10 cellular contexts compared by ENCODE assay signal in genomic region chr4:69910016-69910782, GRCh38. TPM values are rescaled to one million over a fixed set of nuclear protein-coding genes. Genes with fewer than 3 reads are reported as not detected.
DNase-seq lines count a peak whose midpoint lies in the region; ATAC-seq and TF ChIP-seq lines count a peak whose summit lies in the region.
"Had no signal": no experiment of that assay in that cellular context is flagged by ENCODE, and none has a peak within 500 bp of the region (broad histone marks: within the 10 kb centered on the region; RNA-seq: fewer than 3 reads in every experiment).

No MANE protein-coding gene starts in this region.

- no peak for TF ChIP-seq CTCF in glutamatergic neuron (IDR thresholded peaks at IDR 0.05; ENCODE audit: partially characterized antibody, unreplicated experiment)

- H4K8ac ChIP-seq in mesenchymal stem cell (ENCODE audit: low read length) (no peak overlapping the region), neuronal stem cell (ENCODE audit: low read depth, low read length) (no peak overlapping the region)

- H3K4me1 ChIP-seq in mesenchymal stem cell (ENCODE audit: control insufficient read depth, insufficient read depth, low read depth, low read length): no peaks in the 10 kb centered on the region
- no peaks in the 10 kb centered on the region for H3K4me1 ChIP-seq in neuronal stem cell (ENCODE audit: control insufficient read depth in 2 of 2, insufficient read depth in 1 of 2, low read depth in 1 of 2, low read length in 2 of 2)
- H3K4me1 ChIP-seq: thyroid gland had no signal

- H4K91ac ChIP-seq in mesenchymal stem cell (ENCODE audit: low read length) (no peak overlapping the region), neuronal stem cell (ENCODE audit: low read depth, low read length, poor library complexity) (no peak overlapping the region)

- H2BK5ac ChIP-seq in mesenchymal stem cell (ENCODE audit: low read depth, low read length, poor library complexity, severe bottlenecking) (no peak overlapping the region), neuronal stem cell (ENCODE audit: low read length) (no peak overlapping the region)

- H3K4me2 ChIP-seq in mesenchymal stem cell (ENCODE audit: low read length, poor library complexity, severe bottlenecking) (no peak overlapping the region), neuronal stem cell (ENCODE audit: insufficient read depth, low read length, poor library complexity, severe bottlenecking) (no peak overlapping the region)

- no peak overlapping the region for H3K4ac ChIP-seq in mesenchymal stem cell (ENCODE audit: low read depth in 1 of 2, low read length in 2 of 2)
- no peak overlapping the region for H3K4ac ChIP-seq in neuronal stem cell (ENCODE audit: low read length)

- H2AK5ac ChIP-seq in mesenchymal stem cell (ENCODE audit: low read length, severe bottlenecking) (no peak overlapping the region), neuronal stem cell (ENCODE audit: low read depth, low read length) (no peak overlapping the region)

- WGBS in mesenchymal stem cell: 100% methylated on average over 1 of the region's 2 CpGs
- WGBS in neuronal stem cell (ENCODE audit: extremely low coverage in 2 of 2, insufficient read length in 2 of 2, insufficient replicate concordance in 1 of 2), 2 donors: no CpG with 5 or more reads among the region's 2 CpGs

- H3K4me3 Mint-ChIP-seq in glutamatergic neuron (ENCODE audit: unreplicated experiment): no peak overlapping the region
- H3K4me3 Mint-ChIP-seq: T-helper 17 cell had no signal

- no peak overlapping the region for H3K27ac Mint-ChIP-seq in glutamatergic neuron (ENCODE audit: unreplicated experiment)
- H3K27ac Mint-ChIP-seq: T-helper 17 cell had no signal

- H3K27me3 ChIP-seq in mesenchymal stem cell (ENCODE audit: control insufficient read depth in 1 of 2, insufficient read depth in 1 of 2, low read length in 2 of 2): no peaks in the 10 kb centered on the region
- H3K27me3 ChIP-seq in neuronal stem cell (ENCODE audit: control insufficient read depth in 3 of 3, insufficient read depth in 3 of 3, low read depth in 1 of 3, low read length in 3 of 3): no peaks in the 10 kb centered on the region
- H3K27me3 ChIP-seq: thyroid gland had no signal

- H3K36me3 Mint-ChIP-seq in glutamatergic neuron (ENCODE audit: unreplicated experiment): no peaks in the 10 kb centered on the region

- no peak overlapping the region for H3K4me3 ChIP-seq in mesenchymal stem cell (ENCODE audit: insufficient read depth in 1 of 2, low read depth in 1 of 2, low read length in 2 of 2)
- no peak overlapping the region for H3K4me3 ChIP-seq in neuronal stem cell (ENCODE audit: low read length in 2 of 2)
- H3K4me3 ChIP-seq: thyroid gland had no signal

- no peaks in the 10 kb centered on the region for H3K9me3 ChIP-seq in mesenchymal stem cell (ENCODE audit: control insufficient read depth, low read length)
- no peaks in the 10 kb centered on the region for H3K9me3 ChIP-seq in neuronal stem cell (replicated peaks in 1 of 2; ENCODE audit: control insufficient read depth in 2 of 2, insufficient read depth in 1 of 2, low read depth in 1 of 2, low read length in 2 of 2)
- H3K9me3 ChIP-seq: thyroid gland had no signal

- H3K27me3 Mint-ChIP-seq in glutamatergic neuron (ENCODE audit: unreplicated experiment): peaks cover 1% of the 10 kb centered on the region
- H3K27me3 Mint-ChIP-seq: T-helper 17 cell had no signal

- no peaks in the 10 kb centered on the region for H3K36me3 ChIP-seq in mesenchymal stem cell (ENCODE audit: control insufficient read depth in 1 of 2, insufficient read depth in 2 of 2, low read depth in 1 of 2, low read length in 2 of 2)
- H3K36me3 ChIP-seq in neuronal stem cell (replicated peaks in 1 of 2; ENCODE audit: control insufficient read depth in 2 of 2, insufficient read depth in 2 of 2, low read length in 2 of 2): no peaks in the 10 kb centered on the region
- H3K36me3 ChIP-seq: thyroid gland had no signal

- H2BK12ac ChIP-seq in mesenchymal stem cell (ENCODE audit: low read length in 2 of 2): no peak overlapping the region
- H2BK12ac ChIP-seq in neuronal stem cell (ENCODE audit: low read length): no peak overlapping the region

- H2AFZ ChIP-seq in mesenchymal stem cell (ENCODE audit: low read depth, low read length) (no peak overlapping the region), neuronal stem cell (ENCODE audit: low read length) (no peak overlapping the region)

- H3K4me1 Mint-ChIP-seq in glutamatergic neuron (ENCODE audit: low read depth, unreplicated experiment): no peaks in the 10 kb centered on the region
- H3K4me1 Mint-ChIP-seq: T-helper 17 cell had no signal

- no peaks in the 10 kb centered on the region for H3K79me1 ChIP-seq in mesenchymal stem cell (replicated peaks; ENCODE audit: low read length, poor library complexity, severe bottlenecking)
- H3K79me1 ChIP-seq in neuronal stem cell (ENCODE audit: low read depth, low read length): no peaks in the 10 kb centered on the region

- no peak overlapping the region for H2BK15ac ChIP-seq in mesenchymal stem cell (ENCODE audit: low read depth, poor library complexity, severe bottlenecking)
- no peak overlapping the region for H2BK15ac ChIP-seq in neuronal stem cell (ENCODE audit: low read length)

- ATAC-seq in GM18867 (IDR thresholded peaks at IDR 0.05; ENCODE audit: unreplicated experiment) (peak; percentile 66), GM21825 (IDR thresholded peaks at IDR 0.05; ENCODE audit: unreplicated experiment) (peak; percentile 76), HG03565 (IDR thresholded peaks at IDR 0.05; ENCODE audit: unreplicated experiment) (peak; percentile 84)
- ATAC-seq: T-helper 17 cell had no signal

- DNase-seq in mesenchymal stem cell (peak; percentile 23), anterior cingulate cortex (lab: John Stamatoyannopoulos, UW) (no peak), glutamatergic neuron (no peak), neuronal stem cell (ENCODE audit: low spot score) (no peak), SW480 (ENCODE audit: low spot score) (no peak)
- DNase-seq: T-helper 17 cell, thyroid gland had no signal

- H3K27ac ChIP-seq in mesenchymal stem cell (ENCODE audit: low read length, poor library complexity, severe bottlenecking): no peak overlapping the region
- H3K27ac ChIP-seq in neuronal stem cell (replicated peaks; ENCODE audit: low read length): no peak overlapping the region
- H3K27ac ChIP-seq: thyroid gland had no signal

- H3K23ac ChIP-seq in mesenchymal stem cell (ENCODE audit: low read length in 2 of 2) (no peak overlapping the region), neuronal stem cell (ENCODE audit: low read depth, low read length, poor library complexity) (no peak overlapping the region)

- H2BK120ac ChIP-seq in mesenchymal stem cell (ENCODE audit: low read depth, low read length) (no peak overlapping the region), neuronal stem cell (ENCODE audit: low read depth, low read length) (no peak overlapping the region)

- H3K18ac ChIP-seq in mesenchymal stem cell (ENCODE audit: low read depth in 1 of 2, low read length in 2 of 2) (no peak overlapping the region), neuronal stem cell (ENCODE audit: low read length) (no peak overlapping the region)

- H3K14ac ChIP-seq in mesenchymal stem cell (ENCODE audit: low read length in 2 of 2) (no peak overlapping the region), neuronal stem cell (ENCODE audit: low read length) (no peak overlapping the region)

- H3K9me3 Mint-ChIP-seq in glutamatergic neuron (ENCODE audit: unreplicated experiment): no peaks in the 10 kb centered on the region

- no peak overlapping the region for H3K9ac ChIP-seq in mesenchymal stem cell (ENCODE audit: low read length)
- H3K9ac ChIP-seq in neuronal stem cell (ENCODE audit: low read depth, low read length, poor library complexity): no peak overlapping the region

RNA-seq across cellular contexts. Expression of gene CSN1S1, which starts 20.7 kb away (rescaled TPM):
- polyA plus RNA-seq in mesenchymal stem cell (2013, experiment 1 of 2): not detected
- polyA plus RNA-seq in mesenchymal stem cell (2013, experiment 2 of 2): not detected
- total RNA-seq in glutamatergic neuron (ENCODE audit: unreplicated experiment): not detected
- not detected for polyA plus RNA-seq in neuronal stem cell (2013, experiment 1 of 2)
- polyA plus RNA-seq in neuronal stem cell (2013, experiment 2 of 2): not detected
- total RNA-seq: T-helper 17 cell, thyroid gland had no signal

RNA-seq across cellular contexts. Expression of gene SULT1E1, which starts 50.3 kb away (rescaled TPM):
- polyA plus RNA-seq in mesenchymal stem cell (2013, experiment 1 of 2): 0.28 TPM
- polyA plus RNA-seq in mesenchymal stem cell (2013, experiment 2 of 2): 0.22 TPM
- total RNA-seq in glutamatergic neuron (ENCODE audit: unreplicated experiment): not detected
- polyA plus RNA-seq in neuronal stem cell (2013, experiment 1 of 2): not detected
- polyA plus RNA-seq in neuronal stem cell (2013, experiment 2 of 2): not detected
- total RNA-seq: T-helper 17 cell, thyroid gland had no signal

RNA-seq across cellular contexts. Expression of gene CSN2, which starts 55.3 kb away (rescaled TPM):
- not detected for polyA plus RNA-seq in mesenchymal stem cell (2013, experiment 1 of 2)
- not detected for polyA plus RNA-seq in mesenchymal stem cell (2013, experiment 2 of 2)
- total RNA-seq in glutamatergic neuron (ENCODE audit: unreplicated experiment): not detected
- polyA plus RNA-seq in neuronal stem cell (2013, experiment 1 of 2): not detected
- not detected for polyA plus RNA-seq in neuronal stem cell (2013, experiment 2 of 2)
- total RNA-seq: T-helper 17 cell, thyroid gland had no signal
